ENCODE assay signal across 8 cellular contexts in genomic region chr12:120686690-120687569, GRCh38. TPM values are rescaled to one million over a fixed set of nuclear protein-coding genes. Genes with fewer than 3 reads are reported as not detected.
DNase-seq lines count a peak whose midpoint lies in the region; ATAC-seq and TF ChIP-seq lines count a peak whose summit lies in the region.

TSS of gene MLEC (plus strand) at chr12:120687149. CDS start at chr12:120687297, 148 bp downstream.

- peaks cover 10% of the 10 kb centered on the region for H3K36me3 ChIP-seq in OCI-LY3 (replicated peaks; ENCODE audit: low read depth, low read length)

- H3K9me3 Mint-ChIP-seq in endothelial cell (ENCODE audit: unreplicated experiment): no peaks in the 10 kb centered on the region

- H2AFZ ChIP-seq in OCI-LY3 (ENCODE audit: low read depth, low read length): peak within 1 kb of the TSS; percentile 81

- ATAC-seq in GM21515 (IDR thresholded peaks at IDR 0.05; ENCODE audit: unreplicated experiment): peak; percentile 73

- H3K4me1 Mint-ChIP-seq in endothelial cell (ENCODE audit: unreplicated experiment): peaks cover 39% of the 10 kb centered on the region

- H3K9ac ChIP-seq in OCI-LY3 (ENCODE audit: low read length): peak within 1 kb of the TSS; percentile 92

- peak within 1 kb of the TSS; percentile 98 for H3K4me3 ChIP-seq in OCI-LY3 (ENCODE audit: low read length)

- no peaks in the 10 kb centered on the region for H3K9me3 ChIP-seq in OCI-LY3 (ENCODE audit: insufficient read depth, low read length)

- H3K4me3 Mint-ChIP-seq in endothelial cell (ENCODE audit: unreplicated experiment): peak within 1 kb of the TSS; percentile 97

- peak within 1 kb of the TSS; percentile 95 for H3K4me2 ChIP-seq in OCI-LY3 (ENCODE audit: low read length)

- no peaks in the 10 kb centered on the region for H3K27me3 ChIP-seq in OCI-LY3 (ENCODE audit: low read depth, low read length)

- peaks cover 38% of the 10 kb centered on the region for H4K20me1 ChIP-seq in OCI-LY3 (ENCODE audit: insufficient read depth, low read length)

- peaks cover 45% of the 10 kb centered on the region for H3K4me1 ChIP-seq in OCI-LY3 (ENCODE audit: low read length)

- H3K27ac Mint-ChIP-seq in endothelial cell (ENCODE audit: unreplicated experiment): peak within 1 kb of the TSS; percentile 95

- H3K27ac ChIP-seq in OCI-LY3 (ENCODE audit: low read length): peak within 1 kb of the TSS; percentile 98

- TF ChIP-seq CTCF in OCI-LY3 (IDR thresholded peaks at IDR 0.05; ENCODE audit: low read depth, low read length) (peak; percentile 58), endothelial cell (IDR thresholded peaks at IDR 0.05; ENCODE audit: unreplicated experiment) (peak; percentile 14)

- peaks cover 50% of the 10 kb centered on the region for H3K79me2 ChIP-seq in OCI-LY3 (ENCODE audit: low read length)

- DNase-seq in DMS 273 treated with DMSO at 0.1 percent for 48 hours (lab: John Stamatoyannopoulos, UW) (peak; percentile 95), HuH-7 (ENCODE audit: low spot score) (peak; percentile 98), endothelial cell (ENCODE audit: low spot score) (peak; percentile 99), midbrain (lab: John Stamatoyannopoulos, UW) (peak; percentile 98)
- DNase-seq in activated CD8-positive, alpha-beta memory T cell treated with anti-CD3 and anti-CD28 coated beads, Interleukin-2, amount 50 U/mL, for 48 hours: peak; percentile 99
- peak; percentile 99 for DNase-seq in stimulated activated CD8-positive, alpha-beta memory T cell treated with anti-CD3 and anti-CD28 coated beads, Interleukin-2, amount 100 ng/mL, for 1 hour (ENCODE audit: low read depth in 2 of 2)

- H3K36me3 Mint-ChIP-seq in endothelial cell (ENCODE audit: low read depth, unreplicated experiment): peaks cover 4% of the 10 kb centered on the region

- H3K27me3 Mint-ChIP-seq in endothelial cell (ENCODE audit: unreplicated experiment): peaks cover 6% of the 10 kb centered on the region

RNA-seq across cellular contexts. Expression of gene MLEC, which starts in this region (rescaled TPM):
- total RNA-seq in endothelial cell (ENCODE audit: unreplicated experiment): 124 TPM

Comparison
In these comparisons a context has a peak if more than half of its experiments do, and no peak if none do; other contexts are left out.
1. Peak in every context shown above with its lines: DNase-seq, ATAC-seq, H3K4me3 ChIP-seq and H3K27ac ChIP-seq.